29 cellular contexts compared by ENCODE assay signal in genomic region chr2:155755481-155755880, GRCh38.
"Had no signal": no experiment of that assay in that cellular context is flagged by ENCODE, and none has a peak within 500 bp of the region (broad histone marks: within the 10 kb centered on the region; RNA-seq: fewer than 3 reads in every experiment).

No MANE protein-coding gene starts in this region.

- H3K36me3 ChIP-seq: neutrophil, pancreas, prostate gland, spleen, suprapubic skin, tibial artery, transverse colon, upper lobe of right lung, uterus had no signal

- H3K4me1 ChIP-seq: pancreas, prostate gland, spleen, suprapubic skin, testis, tibial artery, transverse colon, upper lobe of right lung, uterus had no signal

- DNase-seq: naive thymus-derived CD8-positive, alpha-beta T cell; nephron progenitor cell; nucleus accumbens; pancreas; retina; right cardiac atrium; spleen; stimulated activated CD4-positive, alpha-beta T cell treated with anti-CD3 and anti-CD28 coated beads, Interleukin-12 subunit alpha, Interleukin-12 subunit beta, amount 100 ng/mL, for 4 hours; stimulated activated CD4-positive, alpha-beta T cell treated with anti-CD3 and anti-CD28 coated beads, Interleukin-1b, Interleukin-23, amount 100 ng/mL, for 48 hours; stimulated activated CD4-positive, alpha-beta T cell treated with anti-CD3 and anti-CD28 coated beads, Interleukin-4, amount 100 ng/mL, for 1 hour; stimulated activated CD4-positive, alpha-beta T cell treated with anti-CD3 and anti-CD28 coated beads, Interleukin-4, amount 100 ng/mL, for 4 hours; stimulated activated CD8-positive, alpha-beta memory T cell treated with anti-CD3 and anti-CD28 coated beads, Interleukin-4, amount 100 ng/mL, for 48 hours; stimulated activated naive CD4-positive, alpha-beta T cell; stimulated activated naive CD8-positive, alpha-beta T cell treated with anti-CD3 and anti-CD28 coated beads, Interleukin-15, amount 100 ng/mL, for 72 hours; stimulated activated naive CD8-positive, alpha-beta T cell treated with anti-CD3 and anti-CD28 coated beads, Interleukin-15, Interleukin-2, amounts not matched to agents 100 U/mL and 50 U/mL, for 24 hours; substantia nigra; testis; tibial artery; transverse colon; upper lobe of right lung; uterus had no signal

- FAIRE-seq: pancreas had no signal

- ATAC-seq: naive thymus-derived CD8-positive, alpha-beta T cell; natural killer cell treated with Interleukin-12 subunit alpha and Interleukin-12 subunit beta and Interleukin-15 and Interleukin-18, amount 100 ng/mL, for 72 hours; pancreas; right cardiac atrium; sciatic nerve; stimulated activated memory B cell treated with anti-CD40 and anti-IgM and Interleukin-4, amounts not matched to agents 10 μg/mL and 1 μg/mL and 100 μg/mL, for 72 hours; stimulated activated naive CD8-positive, alpha-beta T cell treated with anti-CD3 and anti-CD28 coated beads, Interleukin-15, amount 100 ng/mL, for 72 hours; stimulated activated naive CD8-positive, alpha-beta T cell treated with anti-CD3 and anti-CD28 coated beads, Interleukin-15, Interleukin-2, amounts not matched to agents 100 U/mL and 50 U/mL, for 24 hours; upper lobe of right lung had no signal

- H3K4me2 ChIP-seq: smooth muscle cell had no signal

- H3K27ac ChIP-seq: neutrophil, pancreas, prostate gland, skin epidermis, spleen, suprapubic skin, testis, tibial artery, transverse colon, upper lobe of right lung, uterus had no signal

- H3K4me3 ChIP-seq: pancreas, prostate gland, skin epidermis, smooth muscle cell, spleen, suprapubic skin, testis, tibial artery, transverse colon, upper lobe of right lung, uterus had no signal

- H3K9me3 ChIP-seq: neutrophil, pancreas, prostate gland, suprapubic skin, testis, tibial artery, transverse colon, upper lobe of right lung, uterus had no signal

- H3K27me3 ChIP-seq: neutrophil, pancreas, spleen, suprapubic skin, testis, tibial artery, transverse colon, upper lobe of right lung, uterus had no signal
